Comparison of ENCODE assay signal across 22 cellular contexts in genomic region chr4:154677923-154678322, GRCh38.
"Had no signal": no experiment of that assay in that cellular context is flagged by ENCODE, and none has a peak within 500 bp of the region (broad histone marks: within the 10 kb centered on the region; RNA-seq: fewer than 3 reads in every experiment).

No MANE protein-coding gene starts in this region.

- H3K4me3 Mint-ChIP-seq: IgD-negative memory B cell had no signal

- H3K4me1 ChIP-seq: SJCRH30 had no signal

- H3K4me3 ChIP-seq: K562, SJCRH30 had no signal

- H3K27me3 ChIP-seq: SJCRH30 had no signal

- H3K36me3 Mint-ChIP-seq: IgD-negative memory B cell had no signal

- ATAC-seq: K562, Panc1, SK-N-SH treated with all-trans-retinoic acid at 6 μM for 48 hours had no signal

- H3K27ac ChIP-seq: KMS-11, RWPE1, SJCRH30 had no signal

- H3K9me3 ChIP-seq: SJCRH30 had no signal

- H3K27ac Mint-ChIP-seq: IgD-negative memory B cell had no signal

- H3K36me3 ChIP-seq: SJCRH30 had no signal

- DNase-seq: Kasumi-1, MM.1S, NCI-H1092 treated with DMSO at 0.1 percent for 48 hours, NCI-H1436, NCI-H187, NCI-H2029, NCI-H2081 treated with DMSO at 0.1 percent for 48 hours, NCI-H2171, NCI-H226, NCI-H446, NCI-H510A, NCI-H524 treated with DMSO at 0.1 percent for 48 hours, NCI-H69, NCI-H774, SHP77 treated with DMSO at 0.1 percent for 48 hours, SJCRH30 had no signal

- H3K4me2 ChIP-seq: KMS-11 had no signal

- H3K4me1 Mint-ChIP-seq: IgD-negative memory B cell had no signal

- H3K9ac ChIP-seq: KMS-11 had no signal
